10 cellular contexts compared by ENCODE assay signal in genomic region chr5:6483880-6484382, GRCh38. TPM values are rescaled to one million over a fixed set of nuclear protein-coding genes. Genes with fewer than 3 reads are reported as not detected.
DNase-seq lines count a peak whose midpoint lies in the region; ATAC-seq and TF ChIP-seq lines count a peak whose summit lies in the region.
"Had no signal": no experiment of that assay in that cellular context is flagged by ENCODE, and none has a peak within 500 bp of the region (broad histone marks: within the 10 kb centered on the region; RNA-seq: fewer than 3 reads in every experiment).

No MANE protein-coding gene starts in this region.

- peak overlapping the region; percentile 9 for H3K4me3 ChIP-seq in GM06990 (replicated peaks; ENCODE audit: low read depth, low read length)
- H3K4me3 ChIP-seq: right atrium auricular region had no signal

- intact Hi-C loops in left colon (cut with DNase I, micrococcal nuclease), result no loop called here

- in situ Hi-C loops in KBM-7 (cut with MboI; ENCODE audit: low pct_unique_long_range_greater_than_20kb, low sequenced_read_pairs), result no loop called here

- DNase-seq in GM06990 (ENCODE audit: extremely low read depth, insufficient read length) (peak; percentile 83), KBM-7 (no peak), left colon (no peak), SIG-M5 treated with dmso at 0.1 percent for 504 hours (lab: John Stamatoyannopoulos, UW; ENCODE audit: unreplicated experiment) (no peak), LoVo (ENCODE audit: low spot score) (no peak)
- DNase-seq: NCI-H2081 treated with DMSO at 0.1 percent for 48 hours had no signal

- H3K36me3 ChIP-seq in GM06990 (ENCODE audit: control insufficient read depth, insufficient read depth, low read length), result no peaks in the 10 kb centered on the region
- H3K36me3 ChIP-seq: right atrium auricular region had no signal

- H3K27me3 ChIP-seq in GM06990 (replicated peaks; ENCODE audit: control insufficient read depth, insufficient read depth, low read length), result no peaks in the 10 kb centered on the region
- H3K27me3 ChIP-seq: right atrium auricular region had no signal

- no peak for TF ChIP-seq CTCF in GM06990 (IDR thresholded peaks at IDR 0.05; ENCODE audit: insufficient read depth, low read length, poor library complexity, severe bottlenecking)

- ATAC-seq in GM18868 (IDR thresholded peaks at IDR 0.05; ENCODE audit: unreplicated experiment), result peak; percentile 85
- ATAC-seq in GM21825 (IDR thresholded peaks at IDR 0.05; ENCODE audit: unreplicated experiment), result peak; percentile 89
- peak; percentile 91 for ATAC-seq in HG03457 (IDR thresholded peaks at IDR 0.05; ENCODE audit: unreplicated experiment)
- ATAC-seq in left colon, result no peak

RNA-seq across cellular contexts. Expression of gene UBE2QL1, which starts 35.3 kb away (rescaled TPM):
- under 1 TPM; 0.15 to 0.73 TPM for total RNA-seq in left colon
